In the genomic region with DNA sequence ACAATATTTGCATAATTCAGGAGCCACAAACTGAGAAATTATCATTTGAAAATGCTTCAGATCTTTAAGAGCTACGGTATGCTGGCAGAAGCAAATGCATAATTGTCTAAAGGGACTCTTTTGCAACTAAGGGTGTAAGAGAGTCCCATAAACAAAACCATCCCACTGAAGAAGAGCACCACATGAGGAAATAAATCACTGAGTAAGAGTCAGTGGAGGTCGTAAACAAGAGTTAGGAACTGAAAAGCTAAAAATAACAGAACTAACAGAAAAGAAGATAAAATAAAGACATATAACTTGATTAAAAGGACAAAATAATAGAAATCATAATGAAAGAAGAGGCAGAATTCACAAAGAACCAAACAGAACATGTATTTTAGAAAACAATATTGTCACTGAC, we compare ENCODE assay signal across 24 cellular contexts. TPM values are rescaled to one million over a fixed set of nuclear protein-coding genes. Genes with fewer than 3 reads are reported as not detected.
DNase-seq lines count a peak whose midpoint lies in the region; ATAC-seq and TF ChIP-seq lines count a peak whose summit lies in the region.
"Had no signal": no experiment of that assay in that cellular context is flagged by ENCODE, and none has a peak within 500 bp of the region (broad histone marks: within the 10 kb centered on the region; RNA-seq: fewer than 3 reads in every experiment).

No MANE protein-coding gene starts in this region.

- ATAC-seq in GM19463 (IDR thresholded peaks at IDR 0.05; ENCODE audit: unreplicated experiment) = no peak
- ATAC-seq in stimulated activated naive B cell treated with anti-CD40 and anti-IgM and Interleukin-4, amounts not matched to agents 10 μg/mL and 1 μg/mL and 100 μg/mL, for 72 hours (replicated peaks) = no peak
- ATAC-seq in GM21576 (IDR thresholded peaks at IDR 0.05; ENCODE audit: unreplicated experiment) = no peak
- ATAC-seq: stimulated activated naive CD8-positive, alpha-beta T cell treated with anti-CD3 and anti-CD28 coated beads, Interleukin-15, amount 100 ng/mL, for 72 hours; T-helper 17 cell had no signal

- peaks cover 41% of the 10 kb centered on the region for H3K4me1 Mint-ChIP-seq in CD14-positive monocyte
- H3K4me1 Mint-ChIP-seq in stimulated activated naive B cell treated with anti-CD40 and anti-IgM and Interleukin-4, amounts not matched to agents 10 μg/mL and 1 μg/mL and 100 μg/mL, for 72 hours = peaks cover 7 to 15% of the 10 kb centered on the region in 2 donors

- TF ChIP-seq CTCF in CD14-positive monocyte (IDR thresholded peaks at IDR 0.05) (no peak), coronary artery (IDR thresholded peaks at IDR 0.05) (no peak)

- DNase-seq in CD14-positive monocyte (ENCODE audit: low spot score) = no peak
- no peak for DNase-seq in coronary artery (ENCODE audit: low spot score)
- DNase-seq in stimulated activated naive B cell treated with anti-CD40 and anti-IgM and Interleukin-4, amounts not matched to agents 10 μg/mL and 1 μg/mL and 100 μg/mL, for 72 hours = no peak
- DNase-seq in NCI-H1930 (lab: John Stamatoyannopoulos, UW) = no peak
- DNase-seq: activated gamma-delta T cell; effector CD4-positive, alpha-beta T cell; GDM1; H9; mammary epithelial cell; naive B cell; NCI-H187; NCI-H446 treated with DMSO at 0.1 percent for 48 hours; stimulated activated naive CD8-positive, alpha-beta T cell treated with anti-CD3 and anti-CD28 coated beads, Interleukin-15, amount 100 ng/mL, for 72 hours; T-helper 17 cell had no signal

- peak overlapping the region in 5 of 7 donors; percentile 13 to 75 (median 66) for H3K27ac Mint-ChIP-seq in CD14-positive monocyte
- no peak overlapping the region for H3K27ac Mint-ChIP-seq in stimulated activated naive B cell treated with anti-CD40 and anti-IgM and Interleukin-4, amounts not matched to agents 10 μg/mL and 1 μg/mL and 100 μg/mL, for 72 hours
- H3K27ac Mint-ChIP-seq: B cell, IgD-negative memory B cell, T-helper 17 cell had no signal

- no peaks in the 10 kb centered on the region for H3K36me3 ChIP-seq in BLaER1
- H3K36me3 ChIP-seq in muscle layer of duodenum (ENCODE audit: control insufficient read depth in 1 of 2, insufficient read depth in 2 of 2, low read length in 2 of 2) = peaks cover 0 to 14% of the 10 kb centered on the region in 2 donors

- intact Hi-C loops in CD14-positive monocyte (cut with micrococcal nuclease) = no loop called here

- peaks cover 0 to 4% (median 0%) of the 10 kb centered on the region in 7 donors for H3K9me3 Mint-ChIP-seq in CD14-positive monocyte
- no peaks in the 10 kb centered on the region for H3K9me3 Mint-ChIP-seq in stimulated activated naive B cell treated with anti-CD40 and anti-IgM and Interleukin-4, amounts not matched to agents 10 μg/mL and 1 μg/mL and 100 μg/mL, for 72 hours
- H3K9me3 Mint-ChIP-seq: central memory CD8-positive, alpha-beta T cell; H9; IgD-negative memory B cell; naive B cell had no signal

- peak overlapping the region; percentile 81; the same call in 1 of the 2 replicates for H3K4me2 ChIP-seq in BLaER1

- H3K9me3 ChIP-seq in BLaER1 (no peaks in the 10 kb centered on the region), muscle layer of duodenum (ENCODE audit: control insufficient read depth in 1 of 2, low read length in 2 of 2) (no peaks in the 10 kb centered on the region)

- H3K4me1 ChIP-seq in BLaER1 (peaks cover 38% of the 10 kb centered on the region), muscle layer of duodenum (ENCODE audit: control insufficient read depth in 1 of 2, insufficient read depth in 2 of 2, low read length in 2 of 2) (peaks cover 7 to 30% of the 10 kb centered on the region in 2 donors)
- H3K4me1 ChIP-seq: parathyroid adenoma had no signal

- H3K9ac ChIP-seq in BLaER1 = no peak overlapping the region
- H3K9ac ChIP-seq: parathyroid adenoma had no signal

- no peaks in the 10 kb centered on the region for H3K27me3 ChIP-seq in BLaER1
- H3K27me3 ChIP-seq in muscle layer of duodenum (ENCODE audit: low read depth, low read length) = no peaks in the 10 kb centered on the region

- H4K20me1 ChIP-seq in BLaER1 = no peaks in the 10 kb centered on the region

- H3K4me3 ChIP-seq in BLaER1 = no peak overlapping the region
- peak overlapping the region; percentile 1 for H3K4me3 ChIP-seq in coronary artery
- H3K4me3 ChIP-seq in muscle layer of duodenum (ENCODE audit: low read depth in 1 of 2, low read length in 2 of 2) = peak overlapping the region; percentile 22 to 42
- H3K4me3 ChIP-seq: skin epidermis had no signal

- H3K27ac ChIP-seq in BLaER1 (no peak overlapping the region), coronary artery (no peak overlapping the region), muscle layer of duodenum (ENCODE audit: low read length) (peak overlapping the region; percentile 52)
- H3K27ac ChIP-seq: parathyroid adenoma, VCaP had no signal

- peak overlapping the region in 1 of 2 donors; percentile 65 for H3K4me3 Mint-ChIP-seq in CD14-positive monocyte
- no peak overlapping the region for H3K4me3 Mint-ChIP-seq in stimulated activated naive B cell treated with anti-CD40 and anti-IgM and Interleukin-4, amounts not matched to agents 10 μg/mL and 1 μg/mL and 100 μg/mL, for 72 hours
- H3K4me3 Mint-ChIP-seq: B cell; central memory CD8-positive, alpha-beta T cell; H9; stimulated activated naive CD8-positive, alpha-beta T cell treated with anti-CD3 and anti-CD28 coated beads, Interleukin-15, amount 100 ng/mL, for 72 hours; T-helper 17 cell had no signal

- H3K27me3 Mint-ChIP-seq in CD14-positive monocyte (ENCODE audit: low read depth in 3 of 3) = peaks cover 0 to 1% (median 0%) of the 10 kb centered on the region in 3 donors
- peaks cover 0 to 10% of the 10 kb centered on the region in 2 donors for H3K27me3 Mint-ChIP-seq in stimulated activated naive B cell treated with anti-CD40 and anti-IgM and Interleukin-4, amounts not matched to agents 10 μg/mL and 1 μg/mL and 100 μg/mL, for 72 hours
- H3K27me3 Mint-ChIP-seq: stimulated activated naive CD8-positive, alpha-beta T cell treated with anti-CD3 and anti-CD28 coated beads, Interleukin-15, amount 100 ng/mL, for 72 hours had no signal

- H3K36me3 Mint-ChIP-seq in CD14-positive monocyte = no peaks in the 10 kb centered on the region
- peaks cover 0 to 3% of the 10 kb centered on the region in 2 donors for H3K36me3 Mint-ChIP-seq in stimulated activated naive B cell treated with anti-CD40 and anti-IgM and Interleukin-4, amounts not matched to agents 10 μg/mL and 1 μg/mL and 100 μg/mL, for 72 hours
- H3K36me3 Mint-ChIP-seq: IgD-negative memory B cell, naive B cell had no signal

RNA-seq across cellular contexts. Expression of a gene that starts 3.5 kb away (rescaled TPM):
- polyA plus RNA-seq in CD14-positive monocyte = 1 to 10 TPM; 2.7 to 3.6 TPM
